In the genomic region with DNA sequence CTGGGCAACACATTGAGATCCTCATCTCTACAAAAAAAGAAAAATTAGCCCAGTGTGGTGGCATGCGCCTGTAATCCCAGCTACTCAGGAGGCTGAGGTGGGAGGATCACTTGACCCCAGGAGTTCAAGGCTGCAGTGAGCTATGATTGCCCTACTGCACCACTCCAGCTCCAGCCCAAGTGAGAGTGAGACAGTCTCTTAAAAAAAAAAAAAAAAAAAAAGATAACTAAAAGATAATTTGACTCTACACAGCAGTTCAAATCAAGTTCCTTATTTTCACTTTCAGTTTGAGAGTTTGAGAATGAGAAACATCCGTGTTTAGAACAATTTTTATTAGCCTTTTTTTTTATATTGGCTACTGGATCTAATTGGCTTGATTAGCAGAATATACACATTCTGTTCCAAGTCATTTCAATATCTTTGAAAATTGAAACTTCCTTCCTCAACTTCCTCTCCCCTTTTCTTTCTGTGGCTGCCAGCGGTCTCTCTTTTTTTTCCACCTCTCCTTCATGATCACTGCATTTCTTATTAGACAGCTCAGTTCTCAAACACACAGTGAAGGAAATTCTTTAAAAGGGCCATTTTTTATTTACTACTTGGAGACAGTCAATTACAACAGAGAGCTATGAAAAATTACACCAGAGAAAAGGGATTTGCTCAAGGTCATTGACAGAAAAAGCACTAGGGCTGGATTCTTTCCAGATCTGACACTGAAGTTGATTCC, we compare ENCODE assay signal across 9 cellular contexts. TPM values are rescaled to one million over a fixed set of nuclear protein-coding genes. Genes with fewer than 3 reads are reported as not detected.
DNase-seq lines count a peak whose midpoint lies in the region; ATAC-seq and TF ChIP-seq lines count a peak whose summit lies in the region.
"Had no signal": no experiment of that assay in that cellular context is flagged by ENCODE, and none has a peak within 500 bp of the region (broad histone marks: within the 10 kb centered on the region; RNA-seq: fewer than 3 reads in every experiment).

No MANE protein-coding gene starts in this region.

- H3K27ac Mint-ChIP-seq in activated CD4-positive, alpha-beta memory T cell treated with anti-CD3 and anti-CD28 coated beads, Interleukin-2, amount 10 ng/mL, durations not matched to agents 7 days and 5 days, result peak overlapping the region; percentile 71
- H3K27ac Mint-ChIP-seq: nephron progenitor cell had no signal

- H3K27ac ChIP-seq in tibial nerve, result peak overlapping the region in 3 of 4 donors; percentile 55 to 78 (median 70)

- H3K27me3 Mint-ChIP-seq in activated T-cell treated with anti-CD3 and anti-CD28 coated beads, Interleukin-2, amount 50 U/mL, for 4 hours (ENCODE audit: low read depth), result no peaks in the 10 kb centered on the region
- H3K27me3 Mint-ChIP-seq in activated CD4-positive, alpha-beta memory T cell treated with anti-CD3 and anti-CD28 coated beads, Interleukin-2, amount 10 ng/mL, durations not matched to agents 7 days and 5 days, result peaks cover 4% of the 10 kb centered on the region

- TF ChIP-seq EP300 in tibial nerve (IDR thresholded peaks at IDR 0.05), result no peak

- peaks cover 23% of the 10 kb centered on the region for H3K4me1 Mint-ChIP-seq in activated T-cell treated with anti-CD3 and anti-CD28 coated beads, Interleukin-2, amount 50 U/mL, for 4 hours (ENCODE audit: low read depth)
- peaks cover 28% of the 10 kb centered on the region for H3K4me1 Mint-ChIP-seq in activated CD4-positive, alpha-beta memory T cell treated with anti-CD3 and anti-CD28 coated beads, Interleukin-2, amount 10 ng/mL, durations not matched to agents 7 days and 5 days

- in situ Hi-C loops in G401 (cut with HindIII; ENCODE audit: low sequenced_read_pairs), result no loop called here

- H3K27me3 ChIP-seq in tibial nerve, result no peaks in the 10 kb centered on the region

- H3K36me3 Mint-ChIP-seq in activated T-cell treated with anti-CD3 and anti-CD28 coated beads, Interleukin-2, amount 50 U/mL, for 4 hours (ENCODE audit: insufficient read depth), result no peaks in the 10 kb centered on the region
- H3K36me3 Mint-ChIP-seq in activated CD4-positive, alpha-beta memory T cell treated with anti-CD3 and anti-CD28 coated beads, Interleukin-2, amount 10 ng/mL, durations not matched to agents 7 days and 5 days (ENCODE audit: low read depth), result no peaks in the 10 kb centered on the region

- no peak for DNase-seq in activated T-cell treated with anti-CD3 and anti-CD28 coated beads, Interleukin-2, amount 50 U/mL, for 4 hours
- no peak for DNase-seq in activated T-cell treated with anti-CD3 and anti-CD28 coated beads, Interleukin-2, amount 50 U/mL, for 1 hour
- no peak for DNase-seq in activated CD4-positive, alpha-beta memory T cell treated with anti-CD3 and anti-CD28 coated beads, Interleukin-2, amount 10 ng/mL, durations not matched to agents 7 days and 5 days
- DNase-seq in iris pigment epithelial cell (ENCODE audit: low read depth) (peak; percentile 72), tibial nerve (ENCODE audit: low spot score in 2 of 2) (no peak), NCI-H748 treated with DMSO at 0.1 percent for 48 hours (lab: John Stamatoyannopoulos, UW) (no peak), G401 (ENCODE audit: low spot score) (no peak)
- DNase-seq: nephron progenitor cell had no signal

- peak overlapping the region; percentile 77 for H3K4me3 Mint-ChIP-seq in activated T-cell treated with anti-CD3 and anti-CD28 coated beads, Interleukin-2, amount 50 U/mL, for 4 hours
- H3K4me3 Mint-ChIP-seq in activated CD4-positive, alpha-beta memory T cell treated with anti-CD3 and anti-CD28 coated beads, Interleukin-2, amount 10 ng/mL, durations not matched to agents 7 days and 5 days, result peak overlapping the region; percentile 71
- H3K4me3 Mint-ChIP-seq: nephron progenitor cell had no signal

- ATAC-seq in activated T-cell treated with anti-CD3 and anti-CD28 coated beads, Interleukin-2, amount 50 U/mL, for 4 hours, result no peak
- no peak for ATAC-seq in HG03457 (IDR thresholded peaks at IDR 0.05; ENCODE audit: unreplicated experiment)

- CTCF ChIA-PET in activated CD4-positive, alpha-beta memory T cell treated with anti-CD3 and anti-CD28 coated beads, Interleukin-2, amount 10 ng/mL, durations not matched to agents 7 days and 5 days (lab: Charles Lee), result interaction anchor here (0.6 to 3.5 kb wide), 8 partner anchors 24 to 1498 kb away, joined by 3 to 42 read pairs (median 3); a partner anchor contains a TSS

- H3K9me3 Mint-ChIP-seq in activated T-cell treated with anti-CD3 and anti-CD28 coated beads, Interleukin-2, amount 50 U/mL, for 4 hours, result peaks cover 6% of the 10 kb centered on the region
- H3K9me3 Mint-ChIP-seq in activated CD4-positive, alpha-beta memory T cell treated with anti-CD3 and anti-CD28 coated beads, Interleukin-2, amount 10 ng/mL, durations not matched to agents 7 days and 5 days, result no peaks in the 10 kb centered on the region

- POLR2A ChIA-PET in activated CD4-positive, alpha-beta memory T cell treated with anti-CD3 and anti-CD28 coated beads, Interleukin-2, amount 10 ng/mL, durations not matched to agents 7 days and 5 days (lab: Charles Lee), result interaction anchor here (0.6 to 3.1 kb wide), 7 partner anchors 13 to 299 kb away, joined by 3 to 22 read pairs (median 3); a partner anchor contains a TSS

- H3K4me1 ChIP-seq in tibial nerve, result peaks cover 0 to 42% (median 24%) of the 10 kb centered on the region in 4 donors

- TF ChIP-seq POLR2A in tibial nerve (IDR thresholded peaks at IDR 0.05), result no peak

- H3K36me3 ChIP-seq in tibial nerve, result no peaks in the 10 kb centered on the region

- TF ChIP-seq CTCF in tibial nerve (IDR thresholded peaks at IDR 0.05), result no peak

- H3K9me3 ChIP-seq in tibial nerve, result no peaks in the 10 kb centered on the region

- peak overlapping the region in 3 of 4 donors; percentile 3 to 29 (median 7) for H3K4me3 ChIP-seq in tibial nerve

- WGBS in tibial nerve, 2 donors, result 38 to 39% methylated on average over 3 of the region's 3 CpGs

RNA-seq across cellular contexts. Expression of a gene that starts 4.5 kb away (rescaled TPM):
- 1 to 10 TPM; 3.7 to 4.3 (median 4.3) TPM for total RNA-seq in activated T-cell treated with anti-CD3 and anti-CD28 coated beads, Interleukin-2, amount 50 U/mL, for 4 hours
- total RNA-seq in activated CD4-positive, alpha-beta memory T cell treated with anti-CD3 and anti-CD28 coated beads, Interleukin-2, amount 10 ng/mL, durations not matched to agents 7 days and 5 days, result 10 to 100 TPM; 28.7 to 30.7 TPM
- 10 to 100 TPM; 20.5 to 69.3 (median 31.9) TPM for total RNA-seq in tibial nerve
- total RNA-seq in G401 (2014; rRNA removed; shearing (Covaris generic)), result 58.8 and 69.4 TPM in 2 replicates

RNA-seq across cellular contexts. Expression of a gene that starts 24.1 kb away (rescaled TPM):
- 100 to 1,000 TPM; 153 to 174 (median 159) TPM for total RNA-seq in activated T-cell treated with anti-CD3 and anti-CD28 coated beads, Interleukin-2, amount 50 U/mL, for 4 hours
- total RNA-seq in activated CD4-positive, alpha-beta memory T cell treated with anti-CD3 and anti-CD28 coated beads, Interleukin-2, amount 10 ng/mL, durations not matched to agents 7 days and 5 days, result 10 to 100 TPM; 67.1 to 68.9 TPM
- 10 to 100 TPM; 26.0 to 72.6 (median 36.3) TPM for total RNA-seq in tibial nerve
- 150 and 182 TPM in 2 replicates for total RNA-seq in G401 (2014; rRNA removed; shearing (Covaris generic))

RNA-seq across cellular contexts. Expression of a gene that starts 47.2 kb away (rescaled TPM):
- not detected for total RNA-seq in activated T-cell treated with anti-CD3 and anti-CD28 coated beads, Interleukin-2, amount 50 U/mL, for 4 hours
- not detected for total RNA-seq in activated CD4-positive, alpha-beta memory T cell treated with anti-CD3 and anti-CD28 coated beads, Interleukin-2, amount 10 ng/mL, durations not matched to agents 7 days and 5 days
- not detected for total RNA-seq in tibial nerve
- not detected in 2 replicates for total RNA-seq in G401 (2014; rRNA removed; shearing (Covaris generic))

RNA-seq across cellular contexts. Expression of a gene that starts 48.4 kb away (rescaled TPM):
- 10 to 100 TPM; 12.2 to 13.3 (median 12.6) TPM for total RNA-seq in activated T-cell treated with anti-CD3 and anti-CD28 coated beads, Interleukin-2, amount 50 U/mL, for 4 hours
- 10 to 100 TPM; 25.1 to 26.1 TPM for total RNA-seq in activated CD4-positive, alpha-beta memory T cell treated with anti-CD3 and anti-CD28 coated beads, Interleukin-2, amount 10 ng/mL, durations not matched to agents 7 days and 5 days
- 1 to 10 TPM in 2 of 4 donors, under 1 TPM in 2; 0.42 to 1.7 (median 1.1) TPM for total RNA-seq in tibial nerve
- 6.6 and 21.6 TPM in 2 replicates for total RNA-seq in G401 (2014; rRNA removed; shearing (Covaris generic))

RNA-seq across cellular contexts. Expression of a gene that starts 48.5 kb away (rescaled TPM):
- total RNA-seq in activated T-cell treated with anti-CD3 and anti-CD28 coated beads, Interleukin-2, amount 50 U/mL, for 4 hours, result 100 to 1,000 TPM in 2 of 3 donors, 10 to 100 TPM in 1; 85.2 to 109 (median 102) TPM
- total RNA-seq in activated CD4-positive, alpha-beta memory T cell treated with anti-CD3 and anti-CD28 coated beads, Interleukin-2, amount 10 ng/mL, durations not matched to agents 7 days and 5 days, result 10 to 100 TPM; 56.5 to 57.5 TPM
- 10 to 100 TPM; 32.4 to 45.9 (median 34.9) TPM for total RNA-seq in tibial nerve
- 69.9 and 84.5 TPM in 2 replicates for total RNA-seq in G401 (2014; rRNA removed; shearing (Covaris generic))

Comparison
In these comparisons a context has a peak if more than half of its experiments do, and no peak if none do; other contexts are left out.
1. RNA of a gene that starts 4.5 kb away (total RNA-seq): 58.8 to 69.4 TPM in G401, 20.5 to 69.3 TPM in tibial nerve and 28.7 to 30.7 TPM in activated CD4-positive, alpha-beta memory T cell treated with anti-CD3 and anti-CD28 coated beads, Interleukin-2, amount 10 ng/mL, durations not matched to agents 7 days and 5 days; 3.7 to 4.3 TPM in activated T-cell treated with anti-CD3 and anti-CD28 coated beads, Interleukin-2, amount 50 U/mL, for 4 hours; every median in the first group is over 4 times any median in the second.